ENCODE assay signal across 6 cellular contexts in the genomic region with DNA sequence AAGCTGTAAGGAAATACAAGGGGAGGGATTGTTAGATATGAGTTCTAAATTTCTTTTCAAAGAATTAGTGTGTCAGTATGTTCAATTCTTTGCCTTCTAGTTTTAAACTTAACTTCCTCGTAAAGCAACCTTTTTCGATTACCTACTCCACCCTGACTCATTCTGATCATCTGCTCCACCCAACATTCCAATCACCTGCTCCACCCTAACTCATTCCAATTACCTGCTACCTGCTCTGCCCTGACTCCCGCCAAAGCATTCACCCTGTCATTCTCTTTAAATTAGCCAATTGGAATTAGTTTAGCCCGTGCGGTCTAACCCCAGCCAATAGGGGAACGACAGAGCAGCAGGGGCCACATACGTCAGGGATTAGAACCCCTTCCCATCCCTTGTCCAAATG. TPM values are rescaled to one million over a fixed set of nuclear protein-coding genes. Genes with fewer than 3 reads are reported as not detected.
DNase-seq lines count a peak whose midpoint lies in the region; ATAC-seq and TF ChIP-seq lines count a peak whose summit lies in the region.
"Not testable (repeated sequence)": the region's sequence is repeated elsewhere in the genome, so short reads cannot be mapped to it uniquely, and the experiment has no call there.

No MANE protein-coding gene starts in this region.

- H2BK120ac ChIP-seq in trophoblast cell (ENCODE audit: insufficient read depth, low read length, poor library complexity): not testable (repeated sequence)

- H4K91ac ChIP-seq in trophoblast cell (ENCODE audit: low read depth, low read length): not testable (repeated sequence)

- not testable (repeated sequence) for H3K9me3 Mint-ChIP-seq in GM23338, WTC11

- H3K4me1 Mint-ChIP-seq in GM23338 (peaks cover 19% of the 10 kb centered on the region), WTC11 (peaks cover 27% of the 10 kb centered on the region)

- H3K79me2 ChIP-seq in GM23338 (replicated peaks; ENCODE audit: insufficient read depth): peaks cover 100% of the 10 kb centered on the region
- not testable (repeated sequence) for H3K79me2 ChIP-seq in trophoblast cell (ENCODE audit: control insufficient read depth, insufficient read depth, low read length, poor library complexity)

- H3K4me2 ChIP-seq in GM23338; trophoblast cell (ENCODE audit: low read length): not testable (repeated sequence)

- H3K36me3 ChIP-seq in GM23338 (ENCODE audit: insufficient read depth); trophoblast cell (ENCODE audit: control insufficient read depth in 1 of 2, insufficient read depth in 2 of 2, low read length in 2 of 2); transverse colon: not testable (repeated sequence)

- H2AFZ ChIP-seq in GM23338; trophoblast cell (ENCODE audit: insufficient read depth, low read length, poor library complexity): not testable (repeated sequence)

- peak overlapping the region; percentile 86 for H3K4ac ChIP-seq in trophoblast cell (ENCODE audit: low read depth, low read length)

- WGBS in trophoblast cell (ENCODE audit: extremely low coverage, insufficient coverage, insufficient read length): no CpG with 5 or more reads among the region's 7 CpGs
- 81 to 92% methylated on average over 6 to 7 of the region's 7 CpGs for WGBS in transverse colon (ENCODE audit: low coverage in 1 of 2), 2 donors

- TF ChIP-seq CTCF in GM23338 (conservative IDR thresholded peaks at IDR 0.05; ENCODE audit: low read depth in 2 of 2); WTC11 (IDR thresholded peaks at IDR 0.05); epithelial cell of esophagus (IDR thresholded peaks at IDR 0.05; ENCODE audit: insufficient read depth, low read depth, low read length, missing control alignments); transverse colon (IDR thresholded peaks at IDR 0.05): not testable (repeated sequence)

- DNase-seq in GM23338 (ENCODE audit: low spot score) (peak; percentile 30), epithelial cell of esophagus (ENCODE audit: low read depth) (peak; percentile 6), transverse colon (peak; percentile 10)
- not testable (repeated sequence) for DNase-seq in WTC11 (ENCODE audit: low spot score); left colon; trophoblast cell

- H3K4me3 Mint-ChIP-seq in GM23338, WTC11: not testable (repeated sequence)

- not testable (repeated sequence) for H3K9me2 ChIP-seq in GM23338 (ENCODE audit: insufficient read depth)

- not testable (repeated sequence) for H3K23ac ChIP-seq in trophoblast cell (ENCODE audit: low read length)

- TF ChIP-seq POLR2A in transverse colon (IDR thresholded peaks at IDR 0.05): not testable (repeated sequence)

- peaks cover 47% of the 10 kb centered on the region for H4K20me1 ChIP-seq in GM23338 (replicated peaks; ENCODE audit: insufficient read depth)

- in situ Hi-C loops in transverse colon (cut with MboI; ENCODE audit: low pct_ligation_motif_present in 1 of 4, low pct_unique_long_range_greater_than_20kb in 1 of 4, low sequenced_read_pairs in 3 of 4): not testable (repeated sequence)

- H3K4me1 ChIP-seq in GM23338 (ENCODE audit: insufficient read depth): peaks cover 11% of the 10 kb centered on the region; the same call in 1 of the 2 replicates
- H3K4me1 ChIP-seq in trophoblast cell (ENCODE audit: control insufficient read depth in 1 of 2, insufficient read depth in 2 of 2, low read length in 2 of 2); transverse colon: not testable (repeated sequence)

- H3K27me3 ChIP-seq in GM23338 (ENCODE audit: insufficient read depth); trophoblast cell (ENCODE audit: insufficient read depth, low read length); transverse colon: not testable (repeated sequence)

- H4K8ac ChIP-seq in trophoblast cell (ENCODE audit: low read depth, low read length): not testable (repeated sequence)

- H4K12ac ChIP-seq in trophoblast cell (ENCODE audit: low read depth, low read length): not testable (repeated sequence)

- H3K79me1 ChIP-seq in trophoblast cell (ENCODE audit: low read length): not testable (repeated sequence)

- H3F3A ChIP-seq in GM23338 (replicated peaks; ENCODE audit: low read depth): not testable (repeated sequence)

- POLR2A ChIA-PET in WTC11 (lab: Charles Lee): not testable (repeated sequence)

- not testable (repeated sequence) for H3K27me3 Mint-ChIP-seq in GM23338 (ENCODE audit: insufficient read depth, low read depth, poor library complexity); WTC11 (ENCODE audit: low read depth)

- H2BK5ac ChIP-seq in trophoblast cell (ENCODE audit: low read depth, low read length, poor library complexity): not testable (repeated sequence)

- not testable (repeated sequence) for H3K9ac ChIP-seq in trophoblast cell (ENCODE audit: low read length)

- not testable (repeated sequence) for ATAC-seq in GM23338, WTC11
- ATAC-seq in left colon: peak; percentile 53

- peaks cover 20% of the 10 kb centered on the region for H3K36me3 Mint-ChIP-seq in GM23338 (ENCODE audit: low read depth)
- not testable (repeated sequence) for H3K36me3 Mint-ChIP-seq in WTC11

- not testable (repeated sequence) for H3K18ac ChIP-seq in trophoblast cell (ENCODE audit: low read length)

- CTCF ChIA-PET in WTC11 (lab: Charles Lee): not testable (repeated sequence)

- H3K14ac ChIP-seq in trophoblast cell (ENCODE audit: low read length): not testable (repeated sequence)

- not testable (repeated sequence) for H2BK12ac ChIP-seq in trophoblast cell (ENCODE audit: low read length)

- TF ChIP-seq EP300 in transverse colon (IDR thresholded peaks at IDR 0.05; ENCODE audit: low read depth): not testable (repeated sequence)

- H2AK5ac ChIP-seq in trophoblast cell (ENCODE audit: low read length): not testable (repeated sequence)

- not testable (repeated sequence) for H3K27ac Mint-ChIP-seq in GM23338
- H3K27ac Mint-ChIP-seq in WTC11: peak overlapping the region; percentile 12

- not testable (repeated sequence) for H3K4me3 ChIP-seq in GM23338; epithelial cell of esophagus (ENCODE audit: low read length); trophoblast cell (ENCODE audit: low read depth, low read length); transverse colon

- H3K27ac ChIP-seq in GM23338 (ENCODE audit: low read depth); trophoblast cell (ENCODE audit: low read depth, low read length): not testable (repeated sequence)
- peak overlapping the region in 2 of 4 donors; percentile 55 to 71 for H3K27ac ChIP-seq in transverse colon

- not testable (repeated sequence) for H3K9me3 ChIP-seq in trophoblast cell (ENCODE audit: insufficient read depth, low read depth, low read length); transverse colon

- intact Hi-C loops in left colon (cut with DNase I, micrococcal nuclease); transverse colon (cut with DNase I; ENCODE audit: low total_unique reads): not testable (repeated sequence)

TF ChIP-seq in GM23338, 12 proteins besides CTCF, POLR2A, EP300 and RAD21:
- 0 out of 2 replicates have a peak, but pooled peaks have one; percentile 12 for TF ChIP-seq CREB1 (CRISPR knock-in tag; IDR thresholded peaks at IDR 0.05; ENCODE audit: low read depth)

RNA-seq across cellular contexts. Expression of gene ORC4, which starts 12.1 kb away (rescaled TPM):
- total RNA-seq in GM23338 (2014; rRNA removed; shearing (Covaris generic)): 174 and 177 TPM in 2 replicates
- polyA plus RNA-seq in GM23338 (2016; fragmentation: Nextera tagmentation; extraction: Ambion mirVana): 45.7 and 47.5 TPM in 2 replicates
- total RNA-seq in WTC11 (2021) (56.4 to 60.9 TPM (median 57.9 TPM) in 3 replicates), left colon (10 to 100 TPM; 37.9 to 48.6 TPM), transverse colon (10 to 100 TPM in 3 of 4 donors, 1 to 10 TPM in 1; 5.2 to 65.3 (median 50.1) TPM)
- 41.7 and 45.6 TPM in 2 replicates for polyA plus RNA-seq in trophoblast cell (2013)

RNA-seq across cellular contexts. Expression of gene MBD5, which starts 12.5 kb away (rescaled TPM):
- total RNA-seq in GM23338 (2014; rRNA removed; shearing (Covaris generic)): 23.1 and 29.3 TPM in 2 replicates
- polyA plus RNA-seq in GM23338 (2016; fragmentation: Nextera tagmentation; extraction: Ambion mirVana): 10.5 and 16.2 TPM in 2 replicates
- total RNA-seq in WTC11 (2021) (27.7 to 33.7 TPM (median 31.4 TPM) in 3 replicates), left colon (10 to 100 TPM; 29.8 to 34.4 TPM), transverse colon (10 to 100 TPM; 29.9 to 67.3 (median 52.6) TPM)
- polyA plus RNA-seq in trophoblast cell (2013): 15.2 and 16.2 TPM in 2 replicates
